In genomic region chr1:51418384-51418959, GRCh38 we compare ENCODE assay signal across 30 cellular contexts.
DNase-seq lines count a peak whose midpoint lies in the region; ATAC-seq, FAIRE-seq and TF ChIP-seq lines count a peak whose summit lies in the region.
"Had no signal": no experiment of that assay in that cellular context is flagged by ENCODE, and none has a peak within 500 bp of the region (broad histone marks: within the 10 kb centered on the region; RNA-seq: fewer than 3 reads in every experiment).

No MANE protein-coding gene starts in this region.

- no peak overlapping the region for H3K4me2 ChIP-seq in GM23248 (ENCODE audit: unreplicated experiment)
- no peak overlapping the region for H3K4me2 ChIP-seq in H9 (ENCODE audit: insufficient read depth, insufficient read length, low read length)
- H3K4me2 ChIP-seq: BLaER1 had no signal

- H3K23me2 ChIP-seq in H9 (ENCODE audit: insufficient read length, low read depth, low read length, poor library complexity, severe bottlenecking): no peaks in the 10 kb centered on the region

- H3K4me3 ChIP-seq in psoas muscle (no peak overlapping the region), GM23248 (no peak overlapping the region)
- H3K4me3 ChIP-seq: BLaER1, esophagus muscularis mucosa, lower lobe of right lung, ovary, SJCRH30, smooth muscle cell, testis had no signal

- H2BK12ac ChIP-seq in H9 (ENCODE audit: insufficient read length, low read depth, low read length): no peak overlapping the region

- H2AFZ ChIP-seq in GM23248: no peak overlapping the region
- H2AFZ ChIP-seq in H9 (ENCODE audit: low read length): no peak overlapping the region

- no peak overlapping the region for H3K4ac ChIP-seq in H9 (ENCODE audit: low read depth, low read length)

- no peaks in the 10 kb centered on the region for H3K79me1 ChIP-seq in H9 (ENCODE audit: insufficient read depth, low read depth, low read length, poor library complexity, severe bottlenecking)

- peaks cover 0 to 25% of the 10 kb centered on the region in 2 donors for H3K36me3 ChIP-seq in psoas muscle (ENCODE audit: insufficient read depth in 1 of 2, low read depth in 1 of 2)
- H3K36me3 ChIP-seq in GM23248 (ENCODE audit: low read depth): 0 out of 2 replicates have a peak, but pooled peaks cover 6% of the 10 kb centered on the region
- H3K36me3 ChIP-seq: ovary had no signal

- no peak overlapping the region for H3K56ac ChIP-seq in H9 (ENCODE audit: insufficient read length, low read depth, low read length)

- H3F3A ChIP-seq in GM23248 (ENCODE audit: insufficient read depth): no peaks in the 10 kb centered on the region

- H3K4me3 Mint-ChIP-seq in glutamatergic neuron (ENCODE audit: unreplicated experiment) (peak overlapping the region; percentile 91), H9 (no peak overlapping the region)
- H3K4me3 Mint-ChIP-seq: activated naive CD4-positive, alpha-beta T cell treated with anti-CD3 and anti-CD28 coated beads, Interleukin-2, amount 50 U/mL, for 24 hours; natural killer cell had no signal

- H3K9me3 Mint-ChIP-seq in glutamatergic neuron (ENCODE audit: unreplicated experiment) (peaks cover 8% of the 10 kb centered on the region), H9 (no peaks in the 10 kb centered on the region)
- H3K9me3 Mint-ChIP-seq: activated naive CD4-positive, alpha-beta T cell treated with anti-CD3 and anti-CD28 coated beads, Interleukin-2, amount 50 U/mL, for 24 hours; activated T-helper 2 cell treated with anti-CD3 and anti-CD28 coated beads, Interferon-gamma antibody, Interleukin-2, Interleukin-4, amounts not matched to agents 10 μg/mL and 5 μg/mL and 100 μg/mL, durations not matched to agents 14 hours and 24 hours and 36 hours; natural killer cell had no signal

- peak overlapping the region; percentile 90 for H3K27ac Mint-ChIP-seq in glutamatergic neuron (ENCODE audit: unreplicated experiment)
- no peak overlapping the region for H3K27ac Mint-ChIP-seq in H9
- H3K27ac Mint-ChIP-seq: activated T-helper 2 cell treated with anti-CD3 and anti-CD28 coated beads, Interferon-gamma antibody, Interleukin-2, Interleukin-4, amounts not matched to agents 10 μg/mL and 5 μg/mL and 100 μg/mL, durations not matched to agents 14 hours and 24 hours and 36 hours; natural killer cell had no signal

- TF ChIP-seq CTCF in glutamatergic neuron (IDR thresholded peaks at IDR 0.05; ENCODE audit: partially characterized antibody, unreplicated experiment) (no peak), psoas muscle (IDR thresholded peaks at IDR 0.05) (no peak), GM13977 (IDR thresholded peaks at IDR 0.05; ENCODE audit: extremely low read depth, insufficient read depth, missing control alignments) (no peak), H9 (conservative IDR thresholded peaks at IDR 0.05) (no peak)

- no peaks in the 10 kb centered on the region; the same call in 1 of the 2 replicates for H3K79me2 ChIP-seq in GM23248 (ENCODE audit: insufficient read depth)
- no peaks in the 10 kb centered on the region for H3K79me2 ChIP-seq in H9 (ENCODE audit: insufficient read depth, low read length)

- no peak overlapping the region for H4K5ac ChIP-seq in H9 (ENCODE audit: insufficient read length, low read depth, low read length)

- in situ Hi-C loops in GM23248 (cut with MboI): no loop called here
- in situ Hi-C loops in GM13977 (cut with MboI; ENCODE audit: low pct_unique_long_range_greater_than_20kb, low sequenced_read_pairs, unreplicated experiment): no loop called here

- H2BK20ac ChIP-seq in H9 (ENCODE audit: low read depth, low read length, poor library complexity, severe bottlenecking): no peak overlapping the region

- no peaks in the 10 kb centered on the region for H3K27me3 ChIP-seq in psoas muscle (ENCODE audit: insufficient read depth in 3 of 3, low read length in 2 of 3)
- H3K27me3 ChIP-seq in GM23248 (replicated peaks; ENCODE audit: insufficient read depth): no peaks in the 10 kb centered on the region
- H3K27me3 ChIP-seq in H9 (ENCODE audit: insufficient read depth, low read length): no peaks in the 10 kb centered on the region
- H3K27me3 ChIP-seq: BLaER1, esophagus muscularis mucosa, ovary, SJCRH30, testis had no signal

- H2BK5ac ChIP-seq in H9 (ENCODE audit: insufficient read length, low read length): no peak overlapping the region

- H2BK15ac ChIP-seq in H9 (ENCODE audit: low read depth, low read length): no peak overlapping the region

- H3K27me3 Mint-ChIP-seq in glutamatergic neuron (ENCODE audit: unreplicated experiment): peaks cover 3% of the 10 kb centered on the region
- H3K27me3 Mint-ChIP-seq in H9 (ENCODE audit: low read depth): no peaks in the 10 kb centered on the region
- H3K27me3 Mint-ChIP-seq: activated naive CD4-positive, alpha-beta T cell treated with anti-CD3 and anti-CD28 coated beads, Interleukin-2, amount 50 U/mL, for 24 hours had no signal

- H3K27ac ChIP-seq in psoas muscle: peak overlapping the region; percentile 65
- H3K27ac ChIP-seq in GM23248: no peak overlapping the region
- no peak overlapping the region for H3K27ac ChIP-seq in H9 (ENCODE audit: insufficient read length, low read depth, low read length)
- H3K27ac ChIP-seq: BLaER1, esophagus muscularis mucosa, lower lobe of right lung, ovary, SJCRH30, testis, VCaP had no signal

- no peak overlapping the region for H3T11ph ChIP-seq in H9 (ENCODE audit: low read length)

- H3K9me3 ChIP-seq in psoas muscle: no peaks in the 10 kb centered on the region
- H3K9me3 ChIP-seq in GM23248 (ENCODE audit: low read depth): no peaks in the 10 kb centered on the region
- no peaks in the 10 kb centered on the region for H3K9me3 ChIP-seq in H9 (ENCODE audit: control insufficient read depth, low read depth, low read length)
- H3K9me3 ChIP-seq: BLaER1, esophagus muscularis mucosa, lower lobe of right lung, ovary, SJCRH30, testis had no signal

- no peak overlapping the region for H2AK5ac ChIP-seq in H9 (ENCODE audit: insufficient read length, low read length)

- DNase-seq in GM12892 (ENCODE audit: insufficient read length): no peak
- DNase-seq in NCI-H2227 (lab: John Stamatoyannopoulos, UW; ENCODE audit: unreplicated experiment): peak; percentile 41
- no peak for DNase-seq in glutamatergic neuron
- DNase-seq in psoas muscle: no peak
- DNase-seq in GM23248: no peak
- DNase-seq in GM13977 (ENCODE audit: low spot score): no peak
- no peak for DNase-seq in H9
- DNase-seq: activated CD4-positive, alpha-beta T cell treated with anti-CD3 and anti-CD28 coated beads for 48 hours; activated CD8-positive, alpha-beta memory T cell treated with anti-CD3 and anti-CD28 coated beads for 24 hours; activated T-cell treated with anti-CD3 and anti-CD28 coated beads for 4 hours; caudate nucleus; foreskin fibroblast; GOT3; head of caudate nucleus; kidney; lower lobe of right lung; natural killer cell; NCI-H1048; NCI-H1694; ovary; SJCRH30; stimulated activated naive CD4-positive, alpha-beta T cell treated with Interleukin-2 at 50 U/mL for 16 hours; T1000; testis had no signal

- H3K36me3 Mint-ChIP-seq in glutamatergic neuron (ENCODE audit: unreplicated experiment) (no peaks in the 10 kb centered on the region), H9 (ENCODE audit: insufficient read depth in 1 of 3, low read depth in 3 of 3) (peaks cover 0 to 4% (median 2%) of the 10 kb centered on the region in 3 experiments; a peak in 1 of 7 replicates)

- H2BK120ac ChIP-seq in H9 (ENCODE audit: low read depth, low read length, poor library complexity, severe bottlenecking): no peak overlapping the region

- no peak overlapping the region for H3K9ac ChIP-seq in GM23248
- no peak overlapping the region for H3K9ac ChIP-seq in H9 (ENCODE audit: extremely low read depth, insufficient read length, low read length)
- H3K9ac ChIP-seq: BLaER1 had no signal

- no peak overlapping the region for H3K14ac ChIP-seq in H9 (ENCODE audit: insufficient read depth, low read length)

- H3K23ac ChIP-seq in H9 (ENCODE audit: insufficient read length, low read depth, low read length): no peak overlapping the region

- no peaks in the 10 kb centered on the region for H3K9me2 ChIP-seq in GM23248 (ENCODE audit: insufficient read depth)

- H3K4me1 Mint-ChIP-seq in glutamatergic neuron (ENCODE audit: low read depth, unreplicated experiment): peaks cover 38% of the 10 kb centered on the region
- peaks cover 23 to 28% of the 10 kb centered on the region in 2 experiments for H3K4me1 Mint-ChIP-seq in H9

- FAIRE-seq in GM12892 (lab: Jason Lieb, UNC): peak; percentile 51

- no peak for TF ChIP-seq POLR2A in GM12892 (IDR thresholded peaks at IDR 0.05; ENCODE audit: low read depth, low read length)

- intact Hi-C loops in psoas muscle (cut with DNase I): no loop called here

- H3K18ac ChIP-seq in H9 (ENCODE audit: insufficient read length, low read depth, low read length): no peak overlapping the region

- H4K20me1 ChIP-seq in GM23248 (ENCODE audit: insufficient read depth) (no peaks in the 10 kb centered on the region), H9 (ENCODE audit: control insufficient read depth, insufficient read depth, insufficient read length) (no peaks in the 10 kb centered on the region)
- H4K20me1 ChIP-seq: BLaER1 had no signal

- H4K91ac ChIP-seq in H9 (ENCODE audit: insufficient read length, low read depth, low read length): no peak overlapping the region

- no peak for ATAC-seq in psoas muscle
- ATAC-seq: lower lobe of right lung, natural killer cell had no signal

- H4K8ac ChIP-seq in H9 (replicated peaks; ENCODE audit: insufficient read length, low read depth, low read length): no peak overlapping the region

- 81 to 90% (median 87%) methylated on average over 2 of the region's 2 CpGs for WGBS in psoas muscle, 3 donors
- WGBS in GM23248 (ENCODE audit: low coverage in 1 of 2, low lambda C conversion rate in 2 of 2, missing lambda C conversion rate in 2 of 2), 2 experiments: 100% methylated on average over 2 of the region's 2 CpGs
- no CpG with 5 or more reads among the region's 2 CpGs for WGBS in H9 (ENCODE audit: extremely low coverage, insufficient read length, low lambda C conversion rate)

- peaks cover 26% of the 10 kb centered on the region for H3K4me1 ChIP-seq in psoas muscle
- H3K4me1 ChIP-seq in GM23248 (ENCODE audit: insufficient read depth): peaks cover 17% of the 10 kb centered on the region
- peaks cover 2% of the 10 kb centered on the region; the same call in 1 of the 2 replicates for H3K4me1 ChIP-seq in H9 (ENCODE audit: insufficient read depth, low read length)
- H3K4me1 ChIP-seq: SJCRH30, testis had no signal
